ENCODE assay signal across 8 cellular contexts in genomic region chr14:77040995-77041744, GRCh38. TPM values are rescaled to one million over a fixed set of nuclear protein-coding genes. Genes with fewer than 3 reads are reported as not detected.
DNase-seq lines count a peak whose midpoint lies in the region; ATAC-seq lines count a peak whose summit lies in the region.

No MANE protein-coding gene starts in this region.

- peak overlapping the region; percentile 99 for H3K27ac Mint-ChIP-seq in activated CD4-positive, alpha-beta memory T cell treated with anti-CD3 and anti-CD28 coated beads for 36 hours

- POLR2A ChIA-PET in activated CD4-positive, alpha-beta memory T cell treated with anti-CD3 and anti-CD28 coated beads for 36 hours (lab: Charles Lee): interaction anchor here (0.8 to 2.9 kb wide), 7 partner anchors 14 to 133 kb away, joined by 3 to 23 read pairs (median 7); no protein-coding TSS in a partner anchor

- no peaks in the 10 kb centered on the region for H3K9me3 Mint-ChIP-seq in activated CD4-positive, alpha-beta memory T cell treated with anti-CD3 and anti-CD28 coated beads for 36 hours

- no peaks in the 10 kb centered on the region for H3K36me3 Mint-ChIP-seq in activated CD4-positive, alpha-beta memory T cell treated with anti-CD3 and anti-CD28 coated beads for 36 hours

- intact Hi-C loops in activated CD4-positive, alpha-beta memory T cell treated with anti-CD3 and anti-CD28 coated beads for 36 hours (cut with micrococcal nuclease): loop anchor here (1.0 to 5.0 kb wide), 8 partner anchors 9 to 416 kb away; partner anchors contain the start of genes AHSA1, CIPC, IRF2BPL and VIPAS39

- H3K4me1 Mint-ChIP-seq in activated CD4-positive, alpha-beta memory T cell treated with anti-CD3 and anti-CD28 coated beads for 36 hours (ENCODE audit: low read depth): peaks cover 90% of the 10 kb centered on the region

- H3K4me3 Mint-ChIP-seq in activated CD4-positive, alpha-beta memory T cell treated with anti-CD3 and anti-CD28 coated beads for 36 hours: peak overlapping the region; percentile 77

- ATAC-seq in stimulated activated naive CD8-positive, alpha-beta T cell treated with anti-CD3 and anti-CD28 coated beads, Interleukin-15, Interleukin-2, amounts not matched to agents 100 U/mL and 50 U/mL, for 24 hours: peak; percentile 12
- ATAC-seq in GM19023 (IDR thresholded peaks at IDR 0.05; ENCODE audit: unreplicated experiment) (no peak), HG03521 (IDR thresholded peaks at IDR 0.05; ENCODE audit: unreplicated experiment) (no peak)

- no peaks in the 10 kb centered on the region for H3K27me3 Mint-ChIP-seq in activated CD4-positive, alpha-beta memory T cell treated with anti-CD3 and anti-CD28 coated beads for 36 hours

- CTCF ChIA-PET in activated CD4-positive, alpha-beta memory T cell treated with anti-CD3 and anti-CD28 coated beads for 36 hours (lab: Charles Lee): interaction anchor here (1.0 to 6.9 kb wide), 13 partner anchors 13 to 165 kb away, joined by 3 to 54 read pairs (median 9); no protein-coding TSS in a partner anchor

- DNase-seq in stimulated activated CD4-positive, alpha-beta T cell treated with anti-CD3 and anti-CD28 coated beads, Interleukin-1b, Interleukin-23, amount 100 ng/mL, for 48 hours: peak; percentile 41
- DNase-seq in stimulated activated CD4-positive, alpha-beta T cell treated with anti-CD3 and anti-CD28 coated beads, Interleukin-4, amount 100 ng/mL, for 4 hours: no peak
- peak; percentile 68 for DNase-seq in activated CD4-positive, alpha-beta memory T cell treated with anti-CD3 and anti-CD28 coated beads for 36 hours
- peak; percentile 53 for DNase-seq in hepatic stellate cell (ENCODE audit: low spot score)
- DNase-seq in stimulated activated naive CD8-positive, alpha-beta T cell treated with anti-CD3 and anti-CD28 coated beads, Interleukin-15, Interleukin-2, amounts not matched to agents 100 U/mL and 50 U/mL, for 24 hours: peak; percentile 63
- no peak for DNase-seq in GM03348 (ENCODE audit: low spot score)

RNA-seq across cellular contexts. Expression of gene IRF2BPL, which starts 12.7 kb away (rescaled TPM):
- 10 to 100 TPM; 38.5 to 41.1 TPM for total RNA-seq in activated CD4-positive, alpha-beta memory T cell treated with anti-CD3 and anti-CD28 coated beads for 36 hours

RNA-seq across cellular contexts. Expression of gene CIPC, which starts 56.9 kb away (rescaled TPM):
- total RNA-seq in activated CD4-positive, alpha-beta memory T cell treated with anti-CD3 and anti-CD28 coated beads for 36 hours: 1 to 10 TPM; 7.3 to 7.5 TPM

Comparison
In these comparisons a context has a peak if more than half of its experiments do, and no peak if none do; other contexts are left out.
1. DNase-seq: peak in stimulated activated CD4-positive, alpha-beta T cell treated with anti-CD3 and anti-CD28 coated beads, Interleukin-1b, Interleukin-23, amount 100 ng/mL, for 48 hours (single experiment), activated CD4-positive, alpha-beta memory T cell treated with anti-CD3 and anti-CD28 coated beads for 36 hours (single experiment), hepatic stellate cell (single experiment) and stimulated activated naive CD8-positive, alpha-beta T cell treated with anti-CD3 and anti-CD28 coated beads, Interleukin-15, Interleukin-2, amounts not matched to agents 100 U/mL and 50 U/mL, for 24 hours (single experiment); none in stimulated activated CD4-positive, alpha-beta T cell treated with anti-CD3 and anti-CD28 coated beads, Interleukin-4, amount 100 ng/mL, for 4 hours (0 of 2) and GM03348 (single experiment).